ENCODE assay signal across 19 cellular contexts in genomic region chrX:71225661-71226060, GRCh38. TPM values are rescaled to one million over a fixed set of nuclear protein-coding genes. Genes with fewer than 3 reads are reported as not detected.
"Had no signal": no experiment of that assay in that cellular context is flagged by ENCODE, and none has a peak within 500 bp of the region (broad histone marks: within the 10 kb centered on the region; RNA-seq: fewer than 3 reads in every experiment).

No MANE protein-coding gene starts in this region.

- H3K4me1 ChIP-seq: colonic mucosa, gastroesophageal sphincter, transverse colon had no signal

- H3K4me3 ChIP-seq: colonic mucosa, gastroesophageal sphincter, smooth muscle cell, transverse colon had no signal

- H3K9me3 ChIP-seq: colonic mucosa, gastroesophageal sphincter, neutrophil, transverse colon had no signal

- H3K27ac ChIP-seq: colonic mucosa, epithelial cell of prostate, gastroesophageal sphincter, neutrophil, transverse colon, WERI-Rb-1 had no signal

- H3K36me3 ChIP-seq: colonic mucosa, gastroesophageal sphincter, neutrophil, transverse colon, WERI-Rb-1 had no signal

- ATAC-seq: activated CD8-positive, alpha-beta T cell treated with anti-CD3 and anti-CD28 coated beads, Interleukin-2, amount 10 ng/mL, durations not matched to agents 7 days and 5 days; gastroesophageal sphincter; right cardiac atrium; stimulated activated effector memory CD8-positive, alpha-beta T cell treated with anti-CD3 and anti-CD28 coated beads, Interleukin-12 subunit alpha, Interleukin-12 subunit beta, amount 100 ng/mL, for 72 hours; T-cell had no signal

- H3K27me3 ChIP-seq: colonic mucosa, neutrophil, transverse colon had no signal

- DNase-seq: activated CD4-positive, alpha-beta T cell treated with anti-CD3 and anti-CD28 coated beads for 4 hours; activated CD8-positive, alpha-beta T cell treated with anti-CD3 and anti-CD28 coated beads, Interleukin-2, amount 10 ng/mL, durations not matched to agents 7 days and 5 days; activated naive CD4-positive, alpha-beta T cell treated with anti-CD3 and anti-CD28 coated beads for 36 hours; colonic mucosa; effector memory CD4-positive, alpha-beta T cell; hippocampal formation; right cardiac atrium; T-cell; T1000; transverse colon; WERI-Rb-1 had no signal

- H3K4me2 ChIP-seq: smooth muscle cell had no signal

RNA-seq across cellular contexts. Expression of gene GJB1, which starts 2.6 kb away (rescaled TPM):
- total RNA-seq: activated CD8-positive, alpha-beta T cell treated with anti-CD3 and anti-CD28 coated beads, Interleukin-2, amount 10 ng/mL, durations not matched to agents 7 days and 5 days; activated naive CD4-positive, alpha-beta T cell treated with anti-CD3 and anti-CD28 coated beads for 36 hours; gastroesophageal sphincter; kidney epithelial cell; mesothelial cell of epicardium; posterior vena cava; right cardiac atrium; smooth muscle cell had no signal
- polyA plus RNA-seq: smooth muscle cell had no signal
